22 cellular contexts compared by ENCODE assay signal in genomic region chr2:191533693-191534175, GRCh38.
A peak's percentile ranks its signal among the peaks of the same experiment; 100 is the strongest.
DNase-seq lines count a peak whose midpoint lies in the region; ATAC-seq, FAIRE-seq and TF ChIP-seq lines count a peak whose summit lies in the region.
"Had no signal": no experiment of that assay in that cellular context is flagged by ENCODE, and none has a peak within 500 bp of the region (broad histone marks: within the 10 kb centered on the region; RNA-seq: fewer than 3 reads in every experiment).

No MANE protein-coding gene starts in this region.

- WGBS in GM12878 (ENCODE audit: insufficient coverage, insufficient replicate concordance, low lambda C conversion rate, missing lambda C conversion rate), result 0% methylated on average over 1 of the region's 1 CpG

- POLR2A ChIA-PET in GM12878 (lab: Charles Lee), result no interaction called here

- in situ Hi-C loops in GM12878 (cut with MboI), result no loop called here

- BruUV-seq in GM12878 (replicated peaks; lab: Mats Ljungman, UMichigan), result no TSS peak

- no peaks in the 10 kb centered on the region for H3K9me3 Mint-ChIP-seq in activated T-helper 1 cell treated with anti-CD3 and anti-CD28 coated beads, Interleukin-12 subunit alpha, Interleukin-12 subunit beta, Interleukin-2, Interleukin-4 antibody, amounts not matched to agents 30 ng/mL and 10 ng/mL and 1 ng/mL, durations not matched to agents 14 hours and 24 hours and 36 hours
- H3K9me3 Mint-ChIP-seq: activated T-helper 2 cell treated with anti-CD3 and anti-CD28 coated beads, Interferon-gamma antibody, Interleukin-2, Interleukin-4, amounts not matched to agents 10 μg/mL and 5 μg/mL and 100 μg/mL, durations not matched to agents 14 hours and 24 hours and 36 hours had no signal

- no peaks in the 10 kb centered on the region for H3K27me3 ChIP-seq in GM12878 (replicated peaks in 1 of 2; ENCODE audit: control insufficient read depth in 2 of 2, insufficient read depth in 2 of 2, low read length in 1 of 2)
- H3K27me3 ChIP-seq: SJSA1, testis had no signal

- H3K4me2 ChIP-seq in GM12878 (ENCODE audit: control insufficient read depth, insufficient read depth), result no peak overlapping the region

- peak; percentile 17 for DNase-seq in HCEC 1CT
- DNase-seq in NOMO-1 treated with dmso at 0.1 percent for 144 hours (lab: John Stamatoyannopoulos, UW; ENCODE audit: unreplicated experiment), result peak; percentile 10
- DNase-seq in GM12878 (ENCODE audit: low read depth, low spot score), result no peak
- no peak for DNase-seq in NCI-H2081 (lab: John Stamatoyannopoulos, UW)
- DNase-seq in NCI-H226, result no peak
- DNase-seq in Right ventricle myocardium superior, result no peak
- no peak for DNase-seq in activated T-helper 1 cell treated with anti-CD3 and anti-CD28 coated beads, Interleukin-12 subunit alpha, Interleukin-12 subunit beta, Interleukin-2, Interleukin-4 antibody, amounts not matched to agents 30 ng/mL and 10 ng/mL and 1 ng/mL, durations not matched to agents 14 hours and 24 hours and 36 hours (ENCODE audit: low spot score)
- DNase-seq: activated CD4-positive, alpha-beta T cell treated with anti-CD3 and anti-CD28 coated beads, Interleukin-2, amount 50 U/mL, for 4 hours; activated CD8-positive, alpha-beta memory T cell treated with anti-CD3 and anti-CD28 coated beads, Interleukin-2, amount 50 U/mL, for 4 hours; cerebellar nuclear complex; effector memory CD4-positive, alpha-beta T cell; glutamatergic neuron; kidney glomerular epithelial cell; NCI-H1694; NCI-H748 treated with DMSO at 0.1 percent for 48 hours; testis had no signal

- RAD21 ChIA-PET in GM12878 (lab: Charles Lee; ENCODE audit: unreplicated experiment), result no interaction called here

- CTCF ChIA-PET in GM12878 (lab: Yijun Ruan, JAX), result no interaction called here

- no peak for FAIRE-seq in GM12878 (lab: Jason Lieb, UNC)

- H3K4me1 Mint-ChIP-seq in activated T-helper 1 cell treated with anti-CD3 and anti-CD28 coated beads, Interleukin-12 subunit alpha, Interleukin-12 subunit beta, Interleukin-2, Interleukin-4 antibody, amounts not matched to agents 30 ng/mL and 10 ng/mL and 1 ng/mL, durations not matched to agents 14 hours and 24 hours and 36 hours (ENCODE audit: low read depth), result no peaks in the 10 kb centered on the region

- no peaks in the 10 kb centered on the region for H3K4me1 ChIP-seq in GM12878 (ENCODE audit: control insufficient read depth, insufficient read depth, low read length)
- H3K4me1 ChIP-seq: SJSA1, testis had no signal

- H3K27ac Mint-ChIP-seq in activated T-helper 1 cell treated with anti-CD3 and anti-CD28 coated beads, Interleukin-12 subunit alpha, Interleukin-12 subunit beta, Interleukin-2, Interleukin-4 antibody, amounts not matched to agents 30 ng/mL and 10 ng/mL and 1 ng/mL, durations not matched to agents 14 hours and 24 hours and 36 hours, result no peak overlapping the region
- H3K27ac Mint-ChIP-seq: activated naive CD8-positive, alpha-beta T cell; activated T-helper 2 cell treated with anti-CD3 and anti-CD28 coated beads, Interferon-gamma antibody, Interleukin-2, Interleukin-4, amounts not matched to agents 10 μg/mL and 5 μg/mL and 100 μg/mL, durations not matched to agents 14 hours and 24 hours and 36 hours; progenitor cell of endocrine pancreas had no signal

- H4K20me1 ChIP-seq in GM12878 (ENCODE audit: control insufficient read depth, insufficient read depth), result no peaks in the 10 kb centered on the region

- TF ChIP-seq POLR2A in GM12878 (IDR thresholded peaks at IDR 0.05; ENCODE audit: low read depth, low read length), result no peak

- no peak overlapping the region for H2AFZ ChIP-seq in GM12878 (ENCODE audit: control insufficient read depth, low read depth, low read length)

- no peak overlapping the region for H3K9ac ChIP-seq in GM12878 (ENCODE audit: control insufficient read depth, insufficient read depth, low read length)

- H3K4me3 Mint-ChIP-seq in activated T-helper 1 cell treated with anti-CD3 and anti-CD28 coated beads, Interleukin-12 subunit alpha, Interleukin-12 subunit beta, Interleukin-2, Interleukin-4 antibody, amounts not matched to agents 30 ng/mL and 10 ng/mL and 1 ng/mL, durations not matched to agents 14 hours and 24 hours and 36 hours, result no peak overlapping the region
- H3K4me3 Mint-ChIP-seq: activated naive CD8-positive, alpha-beta T cell had no signal

- SMC1A ChIA-PET in GM12878 (lab: Charles Lee; ENCODE audit: uncharacterized antibody, unreplicated experiment), result interaction anchor here (1.0 to 1.9 kb wide), 2 partner anchors 376 to 481 kb away, joined by 3 to 4 read pairs; no protein-coding TSS in a partner anchor

- no peak for TF ChIP-seq CTCF in GM12878 (IDR thresholded peaks at IDR 0.05 in 2 of 3, conservative IDR thresholded peaks at IDR 0.05 in 1 of 3; ENCODE audit: control insufficient read depth in 2 of 3, extremely low read depth in 1 of 3, insufficient read depth in 1 of 3, low read depth in 3 of 3, low read length in 3 of 3)

- H3K79me2 ChIP-seq in GM12878 (ENCODE audit: control insufficient read depth, insufficient read depth, low read length), result no peaks in the 10 kb centered on the region

- intact Hi-C loops in GM12878 (cut with micrococcal nuclease; ENCODE audit: unreplicated experiment) (no loop called here), Right ventricle myocardium superior (cut with DNase I) (no loop called here)
- intact Hi-C loops in activated T-helper 1 cell treated with anti-CD3 and anti-CD28 coated beads, Interleukin-12 subunit alpha, Interleukin-12 subunit beta, Interleukin-2, Interleukin-4 antibody, amounts not matched to agents 30 ng/mL and 10 ng/mL and 1 ng/mL, durations not matched to agents 14 hours and 24 hours and 36 hours (cut with micrococcal nuclease), result no loop called here

- H3K36me3 ChIP-seq in GM12878 (ENCODE audit: control insufficient read depth in 2 of 2, insufficient read depth in 2 of 2, low read length in 1 of 2), result no peaks in the 10 kb centered on the region
- H3K36me3 ChIP-seq: SJSA1 had no signal

- no peaks in the 10 kb centered on the region for H3K36me3 Mint-ChIP-seq in activated T-helper 1 cell treated with anti-CD3 and anti-CD28 coated beads, Interleukin-12 subunit alpha, Interleukin-12 subunit beta, Interleukin-2, Interleukin-4 antibody, amounts not matched to agents 30 ng/mL and 10 ng/mL and 1 ng/mL, durations not matched to agents 14 hours and 24 hours and 36 hours (ENCODE audit: low read depth)
- H3K36me3 Mint-ChIP-seq: activated naive CD8-positive, alpha-beta T cell had no signal

- H3K27me3 Mint-ChIP-seq in activated T-helper 1 cell treated with anti-CD3 and anti-CD28 coated beads, Interleukin-12 subunit alpha, Interleukin-12 subunit beta, Interleukin-2, Interleukin-4 antibody, amounts not matched to agents 30 ng/mL and 10 ng/mL and 1 ng/mL, durations not matched to agents 14 hours and 24 hours and 36 hours (ENCODE audit: insufficient read depth), result peaks cover 3% of the 10 kb centered on the region
- H3K27me3 Mint-ChIP-seq: activated naive CD8-positive, alpha-beta T cell; progenitor cell of endocrine pancreas had no signal

- ATAC-seq in GM12878 (peak; percentile 50), Right ventricle myocardium superior (ENCODE audit: poor library complexity) (no peak)
- ATAC-seq: esophagus mucosa, Panc1 had no signal

- H3K4me3 ChIP-seq in GM12878, result no peak overlapping the region
- H3K4me3 ChIP-seq: SJSA1, testis had no signal

- TF ChIP-seq EP300 in GM12878 (IDR thresholded peaks at IDR 0.05; ENCODE audit: borderline replicate concordance in 1 of 2, control insufficient read depth in 1 of 2, low read depth in 2 of 2, low read length in 2 of 2), result no peak

- TF ChIP-seq RAD21 in GM12878 (IDR thresholded peaks at IDR 0.05; ENCODE audit: insufficient read depth, low read depth, low read length), result no peak

- H3K9me3 ChIP-seq in GM12878 (replicated peaks; ENCODE audit: control insufficient read depth, insufficient read depth, low read length), result no peaks in the 10 kb centered on the region
- H3K9me3 ChIP-seq: SJSA1, testis had no signal

- no peak overlapping the region for H3K27ac ChIP-seq in GM12878 (ENCODE audit: control insufficient read depth, insufficient read depth)
- H3K27ac ChIP-seq: SJSA1, testis had no signal

TF ChIP-seq in GM12878, 131 proteins besides CTCF, POLR2A, EP300 and RAD21 (continues in another document):
- TF ChIP-seq JUND (IDR thresholded peaks at IDR 0.05; ENCODE audit: low read depth, low read length) (no peak), CHD1 (IDR thresholded peaks at IDR 0.05; ENCODE audit: low read depth, low read length) (no peak), MAX (IDR thresholded peaks at IDR 0.05; ENCODE audit: low read depth, low read length) (no peak), TAF1 (IDR thresholded peaks at IDR 0.05; ENCODE audit: borderline replicate concordance, low read depth, low read length) (no peak), E2F8 (IDR thresholded peaks at IDR 0.05; ENCODE audit: low read depth, partially characterized antibody) (no peak)

Comparison
In these comparisons a context has a peak if more than half of its experiments do, and no peak if none do; other contexts are left out.
1. DNase-seq: peak in HCEC 1CT (single experiment) and NOMO-1 treated with dmso at 0.1 percent for 144 hours (single experiment); none in GM12878 (single experiment), NCI-H2081 (0 of 2), NCI-H226 (single experiment), Right ventricle myocardium superior (single experiment) and activated T-helper 1 cell treated with anti-CD3 and anti-CD28 coated beads, Interleukin-12 subunit alpha, Interleukin-12 subunit beta, Interleukin-2, Interleukin-4 antibody, amounts not matched to agents 30 ng/mL and 10 ng/mL and 1 ng/mL, durations not matched to agents 14 hours and 24 hours and 36 hours (single experiment).